In genomic region chr14:49485290-49485689, GRCh38 we compare ENCODE assay signal across 24 cellular contexts.
"Had no signal": no experiment of that assay in that cellular context is flagged by ENCODE, and none has a peak within 500 bp of the region (broad histone marks: within the 10 kb centered on the region; RNA-seq: fewer than 3 reads in every experiment).

No MANE protein-coding gene starts in this region.

- DNase-seq: heart left ventricle; hypothalamus; immature natural killer cell; kidney; left ventricle myocardium superior; lower lobe of right lung; mammary epithelial cell; mesenchymal stem cell; naive B cell; natural killer cell; nephron progenitor cell; ovary; right cardiac atrium; sigmoid colon; stimulated activated CD4-positive, alpha-beta T cell treated with anti-CD3 and anti-CD28 coated beads, Interleukin-4, amount 100 ng/mL, for 24 hours; stimulated activated naive CD4-positive, alpha-beta T cell; tibial artery; trophoblast cell; upper lobe of right lung; uterus had no signal

- H3K27ac ChIP-seq: heart left ventricle, lower lobe of right lung, ovary, sigmoid colon, suprapubic skin, thoracic aorta, tibial artery, upper lobe of right lung, uterus had no signal

- H3K4me3 ChIP-seq: heart left ventricle, lower lobe of right lung, ovary, sigmoid colon, suprapubic skin, thoracic aorta, tibial artery, upper lobe of right lung, uterus had no signal

- H3K9me3 ChIP-seq: ovary, sigmoid colon, suprapubic skin, thoracic aorta, upper lobe of right lung, uterus had no signal

- FAIRE-seq: islet of Langerhans, kidney had no signal

- H3K36me3 ChIP-seq: heart left ventricle, lower lobe of right lung, ovary, sigmoid colon, suprapubic skin, thoracic aorta, tibial artery, upper lobe of right lung, uterus had no signal

- H3K4me1 ChIP-seq: heart left ventricle, lower lobe of right lung, sigmoid colon, suprapubic skin, tibial artery, upper lobe of right lung, uterus had no signal

- ATAC-seq: heart left ventricle; left ventricle myocardium superior; lower lobe of right lung; natural killer cell; right cardiac atrium; stimulated activated effector memory CD8-positive, alpha-beta T cell treated with anti-CD3 and anti-CD28 coated beads, Interleukin-12 subunit alpha, Interleukin-12 subunit beta, amount 100 ng/mL, for 72 hours; upper lobe of right lung had no signal

- H3K27me3 ChIP-seq: ovary, sigmoid colon, suprapubic skin, upper lobe of right lung, uterus had no signal
